27 cellular contexts compared by ENCODE assay signal in genomic region chr12:106332536-106332935, GRCh38.
"Had no signal": no experiment of that assay in that cellular context is flagged by ENCODE, and none has a peak within 500 bp of the region (broad histone marks: within the 10 kb centered on the region; RNA-seq: fewer than 3 reads in every experiment).

No MANE protein-coding gene starts in this region.

- DNase-seq: activated B cell treated with CpG ODN at 0.5 μM for 24 hours; activated naive CD4-positive, alpha-beta T cell; activated naive CD8-positive, alpha-beta T cell treated with anti-CD3 and anti-CD28 coated beads for 36 hours; activated T-cell treated with anti-CD3 and anti-CD28 coated beads for 4 hours; activated T-cell treated with anti-CD3 and anti-CD28 coated beads, Interleukin-2, amount 50 U/mL, for 72 hours; adrenal gland; aorta; body of pancreas; dorsolateral prefrontal cortex; effector memory CD4-positive, alpha-beta T cell; glutamatergic neuron; left cardiac atrium; left ventricle myocardium superior; midbrain; naive thymus-derived CD4-positive, alpha-beta T cell; nucleus accumbens; psoas muscle; sigmoid colon; small intestine; stimulated activated CD4-positive, alpha-beta T cell treated with anti-CD3 and anti-CD28 coated beads, Interleukin-4, amount 100 ng/mL, for 24 hours; uterus had no signal

- H3K4me3 ChIP-seq: adrenal gland, body of pancreas, coronary artery, dorsolateral prefrontal cortex, psoas muscle, sigmoid colon, thoracic aorta, uterus had no signal

- H3K9me3 ChIP-seq: adrenal gland, body of pancreas, psoas muscle, sigmoid colon, thoracic aorta, uterus had no signal

- ATAC-seq: activated T-cell treated with anti-CD3 and anti-CD28 coated beads, Interleukin-2, amount 50 U/mL, for 72 hours; body of pancreas; left cardiac atrium; left ventricle myocardium superior; naive thymus-derived CD4-positive, alpha-beta T cell; psoas muscle; stimulated activated effector memory CD8-positive, alpha-beta T cell treated with anti-CD3 and anti-CD28 coated beads, Interleukin-12 subunit alpha, Interleukin-12 subunit beta, amount 100 ng/mL, for 72 hours had no signal

- H3K27ac ChIP-seq: adrenal gland, body of pancreas, coronary artery, parathyroid adenoma, sigmoid colon, thoracic aorta, uterus had no signal

- H3K36me3 ChIP-seq: adrenal gland, uterus had no signal

- H3K27me3 Mint-ChIP-seq: activated B cell treated with CpG ODN at 0.5 μM for 24 hours; activated naive CD8-positive, alpha-beta T cell treated with anti-CD3 and anti-CD28 coated beads for 36 hours; naive thymus-derived CD4-positive, alpha-beta T cell; stimulated activated naive CD8-positive, alpha-beta T cell treated with anti-CD3 and anti-CD28 coated beads, Interleukin-15, Interleukin-2, amounts not matched to agents 100 ng/mL and 50 ng/mL, for 24 hours; type B pancreatic cell had no signal

- H3K9me3 Mint-ChIP-seq: activated B cell treated with CpG ODN at 0.5 μM for 24 hours; activated naive CD8-positive, alpha-beta T cell treated with anti-CD3 and anti-CD28 coated beads for 36 hours; activated T-cell treated with anti-CD3 and anti-CD28 coated beads, Interleukin-2, amount 50 U/mL, for 72 hours; naive thymus-derived CD4-positive, alpha-beta T cell; stimulated activated effector memory CD8-positive, alpha-beta T cell treated with anti-CD3 and anti-CD28 coated beads, Interleukin-12 subunit alpha, Interleukin-12 subunit beta, amount 100 ng/mL, for 72 hours; stimulated activated naive CD8-positive, alpha-beta T cell treated with anti-CD3 and anti-CD28 coated beads, Interleukin-15, Interleukin-2, amounts not matched to agents 100 ng/mL and 50 ng/mL, for 24 hours; type B pancreatic cell had no signal

- H3K9ac ChIP-seq: parathyroid adenoma had no signal

- H3K79me2 ChIP-seq: parathyroid adenoma had no signal

- H3K4me1 ChIP-seq: body of pancreas, uterus had no signal

- H3K4me3 Mint-ChIP-seq: activated B cell treated with CpG ODN at 0.5 μM for 24 hours; activated naive CD8-positive, alpha-beta T cell treated with anti-CD3 and anti-CD28 coated beads for 36 hours; activated T-cell treated with anti-CD3 and anti-CD28 coated beads, Interleukin-2, amount 50 U/mL, for 72 hours; naive thymus-derived CD4-positive, alpha-beta T cell; stimulated activated effector memory CD8-positive, alpha-beta T cell treated with anti-CD3 and anti-CD28 coated beads, Interleukin-12 subunit alpha, Interleukin-12 subunit beta, amount 100 ng/mL, for 72 hours; stimulated activated naive CD8-positive, alpha-beta T cell treated with anti-CD3 and anti-CD28 coated beads, Interleukin-15, Interleukin-2, amounts not matched to agents 100 ng/mL and 50 ng/mL, for 24 hours; type B pancreatic cell had no signal

- H3K27ac Mint-ChIP-seq: activated B cell treated with CpG ODN at 0.5 μM for 24 hours; activated naive CD8-positive, alpha-beta T cell treated with anti-CD3 and anti-CD28 coated beads for 36 hours; activated T-cell treated with anti-CD3 and anti-CD28 coated beads, Interleukin-2, amount 50 U/mL, for 72 hours; stimulated activated effector memory CD8-positive, alpha-beta T cell treated with anti-CD3 and anti-CD28 coated beads, Interleukin-12 subunit alpha, Interleukin-12 subunit beta, amount 100 ng/mL, for 72 hours; stimulated activated naive CD8-positive, alpha-beta T cell treated with anti-CD3 and anti-CD28 coated beads, Interleukin-15, Interleukin-2, amounts not matched to agents 100 ng/mL and 50 ng/mL, for 24 hours; type B pancreatic cell had no signal

- H3K27me3 ChIP-seq: adrenal gland, body of pancreas, dorsolateral prefrontal cortex, sigmoid colon, uterus had no signal

- H2AFZ ChIP-seq: parathyroid adenoma had no signal
